In genomic region chr2:120819720-120820210, GRCh38 we compare ENCODE assay signal across 20 cellular contexts.
DNase-seq lines count a peak whose midpoint lies in the region; ATAC-seq, FAIRE-seq and TF ChIP-seq lines count a peak whose summit lies in the region.
"Had no signal": no experiment of that assay in that cellular context is flagged by ENCODE, and none has a peak within 500 bp of the region (broad histone marks: within the 10 kb centered on the region; RNA-seq: fewer than 3 reads in every experiment).

No MANE protein-coding gene starts in this region.

- H3K27ac Mint-ChIP-seq in neural crest cell (ENCODE audit: unreplicated experiment): peak overlapping the region; percentile 62
- no peak overlapping the region for H3K27ac Mint-ChIP-seq in naive thymus-derived CD8-positive, alpha-beta T cell
- H3K27ac Mint-ChIP-seq: activated CD4-positive, alpha-beta T cell treated with anti-CD3 and anti-CD28 coated beads, Interleukin-2, amount 10 ng/mL, durations not matched to agents 24 days and 14 days; activated T-helper 2 cell treated with anti-CD3 and anti-CD28 coated beads, Interferon-gamma antibody, Interleukin-2, Interleukin-4, amounts not matched to agents 10 μg/mL and 5 μg/mL and 100 μg/mL, durations not matched to agents 14 hours and 24 hours and 36 hours; CD14-positive monocyte; stimulated activated naive CD8-positive, alpha-beta T cell treated with anti-CD3 and anti-CD28 coated beads, Interleukin-15, amount 100 ng/mL, for 72 hours had no signal

- H2BK5ac ChIP-seq in H1 (ENCODE audit: low read depth, low read length): no peak overlapping the region

- no peak overlapping the region for H2BK15ac ChIP-seq in H1 (ENCODE audit: low read length)

- H3K9ac ChIP-seq in H1 (replicated peaks in 1 of 4; ENCODE audit: extremely low read depth in 1 of 4, low read depth in 3 of 4, low read length in 3 of 4): no peak overlapping the region

- TF ChIP-seq RAD21 in H1 (IDR thresholded peaks at IDR 0.05 in 1 of 2, conservative IDR thresholded peaks at IDR 0.05 in 1 of 2; ENCODE audit: low read depth in 2 of 2, low read length in 2 of 2): no peak

- no peak overlapping the region for H3K14ac ChIP-seq in H1 (ENCODE audit: insufficient read length)

- no peak overlapping the region for H2AFZ ChIP-seq in H1 (ENCODE audit: low read length)

- TF ChIP-seq POLR2A in H1 (IDR thresholded peaks at IDR 0.05; ENCODE audit: control extremely low read depth in 1 of 2, low read depth in 2 of 2, low read length in 2 of 2): no peak

- H3K36me3 ChIP-seq in H1 (ENCODE audit: control insufficient read depth in 2 of 4, insufficient read depth in 4 of 4, low read length in 3 of 4) (0 out of 8 replicates have a peak, but pooled peaks cover 0 to 4% (median 0%) of the 10 kb centered on the region in 4 experiments), aorta (ENCODE audit: control insufficient read depth in 1 of 2, insufficient read depth in 2 of 2, low read length in 1 of 2) (no peaks in the 10 kb centered on the region)
- H3K36me3 ChIP-seq: vagina had no signal

- H3K79me2 ChIP-seq in H1 (ENCODE audit: control insufficient read depth in 1 of 2, insufficient read depth in 2 of 2, low read length in 2 of 2): peaks cover 0 to 29% of the 10 kb centered on the region in 2 experiments; a peak in 2 of 4 replicates

- H3K18ac ChIP-seq in H1 (ENCODE audit: extremely low read depth, low read length): no peak overlapping the region

- TF ChIP-seq EP300 in H1 (IDR thresholded peaks at IDR 0.05; ENCODE audit: borderline replicate concordance in 1 of 2, low read depth in 2 of 2, low read length in 2 of 2): no peak

- POLR2A ChIA-PET in H1 (lab: Charles Lee; ENCODE audit: partially characterized antibody): interaction anchor here (1.0 to 1.5 kb wide), 3 partner anchors 9 to 81 kb away, joined by 3 to 4 read pairs (median 3); no protein-coding TSS in a partner anchor
- POLR2A ChIA-PET in naive thymus-derived CD8-positive, alpha-beta T cell (lab: Charles Lee): no interaction called here

- peak overlapping the region; percentile 65; the same call in 1 of the 2 replicates for H2AK5ac ChIP-seq in H1 (ENCODE audit: low read depth, low read length)

- WGBS in H1 (ENCODE audit: extremely low coverage in 1 of 2, insufficient coverage in 1 of 2, insufficient read length in 1 of 2, insufficient replicate concordance in 2 of 2, low coverage in 1 of 2, low lambda C conversion rate in 2 of 2, missing lambda C conversion rate in 1 of 2), 2 experiments: 77% methylated on average over 5 of the region's 5 CpGs; no CpG with 5 or more reads in 1 of the 2 experiments
- 74 to 76% methylated on average over 5 of the region's 5 CpGs for WGBS in aorta, 2 donors

- H4K5ac ChIP-seq in H1 (ENCODE audit: insufficient read length, low read depth, low read length): no peak overlapping the region

- no peaks in the 10 kb centered on the region for H3K23me2 ChIP-seq in H1 (ENCODE audit: low read depth, low read length)

- no peak overlapping the region for H3K27ac ChIP-seq in H1 (ENCODE audit: low read depth, low read length)
- H3K27ac ChIP-seq in aorta (ENCODE audit: low read depth in 1 of 2, low read length in 2 of 2): no peak overlapping the region
- H3K27ac ChIP-seq: vagina had no signal

- no peaks in the 10 kb centered on the region for H3K36me3 Mint-ChIP-seq in neural crest cell (ENCODE audit: low read depth)
- H3K36me3 Mint-ChIP-seq in naive thymus-derived CD8-positive, alpha-beta T cell: no peaks in the 10 kb centered on the region
- H3K36me3 Mint-ChIP-seq: CD14-positive monocyte had no signal

- no peak overlapping the region for H3K4ac ChIP-seq in H1 (replicated peaks; ENCODE audit: insufficient read length, low read depth, low read length)

- TF ChIP-seq CTCF in H1 (IDR thresholded peaks at IDR 0.05; ENCODE audit: control extremely low read depth in 1 of 3, insufficient read depth in 1 of 3, low read depth in 1 of 3, low read length in 3 of 3): no peak
- no peak for TF ChIP-seq CTCF in neural crest cell (conservative IDR thresholded peaks at IDR 0.05)

- H3K4me3 ChIP-seq in H1 (ENCODE audit: extremely low read depth in 1 of 4, insufficient read depth in 2 of 4, low read depth in 3 of 4, low read length in 4 of 4): no peak overlapping the region
- no peak overlapping the region for H3K4me3 ChIP-seq in aorta (ENCODE audit: low read length in 2 of 2)
- H3K4me3 ChIP-seq: A549, GM12878 had no signal

- H3K4me2 ChIP-seq in H1 (ENCODE audit: insufficient read depth in 1 of 2, low read depth in 2 of 2, low read length in 2 of 2): no peak overlapping the region

- H4K20me1 ChIP-seq in H1 (replicated peaks in 1 of 2; ENCODE audit: control insufficient read depth in 1 of 2, insufficient read depth in 2 of 2, low read length in 2 of 2): peaks cover 6 to 20% of the 10 kb centered on the region in 2 experiments

- H3K27me3 ChIP-seq in H1 (replicated peaks in 1 of 4; ENCODE audit: control insufficient read depth in 3 of 4, extremely low read depth in 1 of 4, insufficient read depth in 3 of 4, low read length in 3 of 4) (no peaks in the 10 kb centered on the region), aorta (ENCODE audit: control insufficient read depth in 1 of 2, insufficient read depth in 2 of 2, low read length in 1 of 2) (no peaks in the 10 kb centered on the region)
- H3K27me3 ChIP-seq: vagina had no signal

- DNase-seq in left ventricle myocardium superior (peak; percentile 19), Right ventricle myocardium superior (no peak), H1 (ENCODE audit: low read depth in 1 of 2, low spot score in 2 of 2) (no peak), neural crest cell (ENCODE audit: low read depth, low spot score) (no peak), aorta (peak; percentile 37 to 42), NCI-H748 (lab: John Stamatoyannopoulos, UW; ENCODE audit: unreplicated experiment) (no peak)
- no peak for DNase-seq in naive thymus-derived CD8-positive, alpha-beta T cell
- DNase-seq: activated CD4-positive, alpha-beta T cell treated with anti-CD3 and anti-CD28 coated beads, Interleukin-2, amount 10 ng/mL, durations not matched to agents 24 days and 14 days; left cardiac atrium; NCI-H187 treated with DMSO at 0.1 percent for 48 hours; NCI-H226; occipital lobe; stimulated activated naive CD8-positive, alpha-beta T cell treated with anti-CD3 and anti-CD28 coated beads, Interleukin-15, amount 100 ng/mL, for 72 hours had no signal

- H3K56ac ChIP-seq in H1 (replicated peaks; ENCODE audit: insufficient read length, low read depth, low read length): no peak overlapping the region

- H2BK12ac ChIP-seq in H1 (ENCODE audit: low read depth, low read length): peak overlapping the region; percentile 39

- ATAC-seq in left ventricle myocardium superior (no peak), Right ventricle myocardium superior (ENCODE audit: poor library complexity) (no peak), aorta (ENCODE audit: low FRiP score) (no peak), GM19397 (IDR thresholded peaks at IDR 0.05; ENCODE audit: unreplicated experiment) (no peak)
- ATAC-seq in naive thymus-derived CD8-positive, alpha-beta T cell: no peak
- ATAC-seq: A549; GM12878; stimulated activated naive CD8-positive, alpha-beta T cell treated with anti-CD3 and anti-CD28 coated beads, Interleukin-15, amount 100 ng/mL, for 72 hours had no signal

- H3K4me1 Mint-ChIP-seq in neural crest cell: peaks cover 21% of the 10 kb centered on the region
- H3K4me1 Mint-ChIP-seq in naive thymus-derived CD8-positive, alpha-beta T cell: no peaks in the 10 kb centered on the region
- H3K4me1 Mint-ChIP-seq: activated CD4-positive, alpha-beta T cell treated with anti-CD3 and anti-CD28 coated beads, Interleukin-2, amount 10 ng/mL, durations not matched to agents 24 days and 14 days; CD14-positive monocyte; stimulated activated naive CD8-positive, alpha-beta T cell treated with anti-CD3 and anti-CD28 coated beads, Interleukin-15, amount 100 ng/mL, for 72 hours had no signal

- H3K23ac ChIP-seq in H1 (ENCODE audit: insufficient read length): no peak overlapping the region

- H4K8ac ChIP-seq in H1 (ENCODE audit: extremely low read depth, insufficient read depth, low read length): peak overlapping the region; percentile 22; the same call in 1 of the 2 replicates

- H3K4me3 Mint-ChIP-seq in neural crest cell: no peak overlapping the region
- H3K4me3 Mint-ChIP-seq in naive thymus-derived CD8-positive, alpha-beta T cell: no peak overlapping the region
- H3K4me3 Mint-ChIP-seq: activated CD4-positive, alpha-beta T cell treated with anti-CD3 and anti-CD28 coated beads, Interleukin-2, amount 10 ng/mL, durations not matched to agents 24 days and 14 days; CD14-positive monocyte; stimulated activated naive CD8-positive, alpha-beta T cell treated with anti-CD3 and anti-CD28 coated beads, Interleukin-15, amount 100 ng/mL, for 72 hours had no signal

- no peak overlapping the region for H2BK20ac ChIP-seq in H1 (ENCODE audit: low read length)

- H4K91ac ChIP-seq in H1 (replicated peaks; ENCODE audit: insufficient read length, low read length): no peak overlapping the region

- CTCF ChIA-PET in H1 (lab: Charles Lee; ENCODE audit: partially characterized antibody): interaction anchor here (0.7 to 2.8 kb wide), 9 partner anchors 9 to 225 kb away, joined by 3 to 20 read pairs (median 3); no protein-coding TSS in a partner anchor

- peaks cover 22% of the 10 kb centered on the region for H3K79me1 ChIP-seq in H1 (ENCODE audit: low read depth, low read length)

- H2BK120ac ChIP-seq in H1 (replicated peaks; ENCODE audit: low read depth, low read length): no peak overlapping the region

- H3K4me1 ChIP-seq in H1 (replicated peaks in 1 of 4; ENCODE audit: control insufficient read depth in 3 of 4, insufficient read depth in 4 of 4, low read length in 3 of 4) (peaks cover 0 to 19% (median 13%) of the 10 kb centered on the region in 4 experiments; a peak in 6 of 7 replicates), aorta (ENCODE audit: control insufficient read depth in 1 of 2, insufficient read depth in 2 of 2, low read length in 2 of 2) (no peaks in the 10 kb centered on the region)

- intact Hi-C loops in left ventricle myocardium superior (cut with micrococcal nuclease) (no loop called here), Right ventricle myocardium superior (cut with DNase I) (no loop called here), aorta (cut with DNase I) (no loop called here)

- no peaks in the 10 kb centered on the region for H3K9me3 Mint-ChIP-seq in neural crest cell
- H3K9me3 Mint-ChIP-seq in naive thymus-derived CD8-positive, alpha-beta T cell: no peaks in the 10 kb centered on the region
- H3K9me3 Mint-ChIP-seq: activated CD4-positive, alpha-beta T cell treated with anti-CD3 and anti-CD28 coated beads, Interleukin-2, amount 10 ng/mL, durations not matched to agents 24 days and 14 days; activated T-helper 2 cell treated with anti-CD3 and anti-CD28 coated beads, Interferon-gamma antibody, Interleukin-2, Interleukin-4, amounts not matched to agents 10 μg/mL and 5 μg/mL and 100 μg/mL, durations not matched to agents 14 hours and 24 hours and 36 hours; stimulated activated naive CD8-positive, alpha-beta T cell treated with anti-CD3 and anti-CD28 coated beads, Interleukin-15, amount 100 ng/mL, for 72 hours had no signal

- no peak for FAIRE-seq in H1 (lab: Jason Lieb, UNC)
- FAIRE-seq: A549, frontal cortex, GM12878 had no signal

- no peaks in the 10 kb centered on the region for H3K27me3 Mint-ChIP-seq in neural crest cell (ENCODE audit: low read depth)
- H3K27me3 Mint-ChIP-seq in naive thymus-derived CD8-positive, alpha-beta T cell: peaks cover 0 to 3% (median 0%) of the 10 kb centered on the region in 5 donors
- H3K27me3 Mint-ChIP-seq: activated CD4-positive, alpha-beta T cell treated with anti-CD3 and anti-CD28 coated beads, Interleukin-2, amount 10 ng/mL, durations not matched to agents 24 days and 14 days; stimulated activated naive CD8-positive, alpha-beta T cell treated with anti-CD3 and anti-CD28 coated beads, Interleukin-15, amount 100 ng/mL, for 72 hours had no signal

- no peaks in the 10 kb centered on the region for H3K9me3 ChIP-seq in H1 (ENCODE audit: insufficient read depth in 2 of 2, low read depth in 1 of 2, low read length in 1 of 2)
- H3K9me3 ChIP-seq in aorta (ENCODE audit: control insufficient read depth, low read length): no peaks in the 10 kb centered on the region
- H3K9me3 ChIP-seq: A549, vagina had no signal

Comparison
In these comparisons a context has a peak if more than half of its experiments do, and no peak if none do; other contexts are left out.
1. DNase-seq: peak in left ventricle myocardium superior (single experiment) and aorta (2 of 2); none in Right ventricle myocardium superior (single experiment), H1 (0 of 2), neural crest cell (single experiment), NCI-H748 (single experiment) and naive thymus-derived CD8-positive, alpha-beta T cell (0 of 10).